8 cellular contexts compared by ENCODE assay signal in the genomic region with DNA sequence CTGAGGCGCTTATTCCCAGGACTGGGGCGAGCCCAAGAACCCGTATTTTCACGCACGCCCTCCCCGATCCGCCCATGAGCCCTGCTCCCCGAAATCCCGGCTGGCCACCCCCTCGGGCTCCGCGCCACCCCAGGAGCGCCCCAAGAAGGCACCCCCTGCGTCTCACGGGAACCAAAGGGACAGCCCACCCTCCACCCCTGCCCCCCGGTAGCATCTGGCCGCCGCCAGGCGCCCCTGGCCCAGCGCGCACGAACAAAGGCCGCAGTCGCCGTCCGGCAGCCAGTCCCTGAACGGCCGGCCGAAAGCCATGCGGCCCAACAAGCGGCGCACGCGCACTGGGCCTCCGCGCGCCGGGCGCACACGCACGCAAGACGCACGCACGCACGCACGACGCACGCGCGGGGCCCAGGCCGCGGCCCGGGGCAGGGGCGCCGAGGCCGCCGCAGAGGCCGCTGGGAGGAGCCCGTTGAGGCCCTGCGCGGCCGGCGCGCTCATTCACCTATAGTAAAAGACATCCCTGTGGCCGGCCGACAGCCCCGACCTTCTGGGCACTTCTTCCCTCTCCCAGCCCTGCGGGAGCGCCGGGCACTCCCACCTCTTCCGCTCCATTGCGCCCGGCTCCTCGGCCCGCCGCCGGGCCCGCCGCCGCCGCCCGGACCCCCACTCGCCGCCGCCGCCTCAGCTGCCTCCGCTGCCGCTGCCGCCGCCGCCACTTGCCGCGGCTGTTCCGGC. TPM values are rescaled to one million over a fixed set of nuclear protein-coding genes. Genes with fewer than 3 reads are reported as not detected.
DNase-seq lines count a peak whose midpoint lies in the region; ATAC-seq lines count a peak whose summit lies in the region.

No MANE protein-coding gene starts in this region.

- peak overlapping the region; percentile 89 for H3K4me3 ChIP-seq in Karpas-422 (ENCODE audit: low read length)

- H3K9me3 Mint-ChIP-seq in activated naive CD4-positive, alpha-beta T cell treated with anti-CD3 and anti-CD28 coated beads, Interleukin-2, amount 10 ng/mL, durations not matched to agents 7 days and 5 days = no peaks in the 10 kb centered on the region

- H3K9me3 ChIP-seq in Karpas-422 (ENCODE audit: low read length) = no peaks in the 10 kb centered on the region

- CTCF ChIA-PET in activated naive CD4-positive, alpha-beta T cell treated with anti-CD3 and anti-CD28 coated beads, Interleukin-2, amount 10 ng/mL, durations not matched to agents 7 days and 5 days (lab: Charles Lee) = interaction anchor here (1.5 to 1.9 kb wide), 3 partner anchors 10 to 80 kb away, joined by 4 to 7 read pairs (median 7); no protein-coding TSS in a partner anchor

- H3K79me2 ChIP-seq in Karpas-422 (ENCODE audit: low read length) = peaks cover 46% of the 10 kb centered on the region

- peaks cover 5% of the 10 kb centered on the region; the same call in 1 of the 2 replicates for H3K36me3 ChIP-seq in Karpas-422 (ENCODE audit: insufficient read depth, low read length)

- peaks cover 11% of the 10 kb centered on the region for H4K20me1 ChIP-seq in Karpas-422 (ENCODE audit: insufficient read depth, low read depth, low read length)

- H3K36me3 Mint-ChIP-seq in activated naive CD4-positive, alpha-beta T cell treated with anti-CD3 and anti-CD28 coated beads, Interleukin-2, amount 10 ng/mL, durations not matched to agents 7 days and 5 days = peaks cover 8% of the 10 kb centered on the region

- H3K9me2 ChIP-seq in Karpas-422 (replicated peaks; ENCODE audit: insufficient read depth, low read length) = no peaks in the 10 kb centered on the region

- H3K27ac Mint-ChIP-seq in activated naive CD4-positive, alpha-beta T cell treated with anti-CD3 and anti-CD28 coated beads, Interleukin-2, amount 10 ng/mL, durations not matched to agents 7 days and 5 days = peak overlapping the region; percentile 89

- no peaks in the 10 kb centered on the region for H3K27me3 ChIP-seq in Karpas-422 (ENCODE audit: low read length)

- H3K4me1 Mint-ChIP-seq in activated naive CD4-positive, alpha-beta T cell treated with anti-CD3 and anti-CD28 coated beads, Interleukin-2, amount 10 ng/mL, durations not matched to agents 7 days and 5 days = peaks cover 23% of the 10 kb centered on the region

- DNase-seq in ELR (ENCODE audit: low read depth) (peak; percentile 92), Karpas-422 (peak; percentile 96), SHP77 (lab: John Stamatoyannopoulos, UW) (peak; percentile 84 to 87), germinal center (ENCODE audit: low spot score) (peak; percentile 95), occipital lobe (lab: John Stamatoyannopoulos, UW) (peak; percentile 72), superior temporal gyrus (ENCODE audit: extremely low spot score) (peak; percentile 88)
- DNase-seq in activated naive CD4-positive, alpha-beta T cell treated with anti-CD3 and anti-CD28 coated beads, Interleukin-2, amount 10 ng/mL, durations not matched to agents 7 days and 5 days = peak; percentile 85

- no peak overlapping the region for H2AFZ ChIP-seq in Karpas-422 (ENCODE audit: low read length)

- H3K4me3 Mint-ChIP-seq in activated naive CD4-positive, alpha-beta T cell treated with anti-CD3 and anti-CD28 coated beads, Interleukin-2, amount 10 ng/mL, durations not matched to agents 7 days and 5 days = peak overlapping the region; percentile 80

- peak overlapping the region; percentile 100 for H3K9ac ChIP-seq in Karpas-422 (ENCODE audit: low read length)

- H3K27me3 Mint-ChIP-seq in activated naive CD4-positive, alpha-beta T cell treated with anti-CD3 and anti-CD28 coated beads, Interleukin-2, amount 10 ng/mL, durations not matched to agents 7 days and 5 days = no peaks in the 10 kb centered on the region

- H3K27ac ChIP-seq in Karpas-422 (ENCODE audit: low read length) = peak overlapping the region; percentile 95

- H3K4me2 ChIP-seq in Karpas-422 (ENCODE audit: low read depth, low read length, poor library complexity, severe bottlenecking) = peak overlapping the region; percentile 88

- ATAC-seq in GM21825 (IDR thresholded peaks at IDR 0.05; ENCODE audit: unreplicated experiment) = peak; percentile 64

- H3K4me1 ChIP-seq in Karpas-422 (ENCODE audit: low read length) = peaks cover 20% of the 10 kb centered on the region

RNA-seq across cellular contexts. Expression of a gene that starts 0.5 kb away (rescaled TPM):
- 42.2 and 124 TPM in 2 replicates for total RNA-seq in Karpas-422 (2014; rRNA removed; shearing (Covaris generic); ENCODE audit: low replicate concordance)
- 54.7 TPM for total RNA-seq in occipital lobe

RNA-seq across cellular contexts. Expression of a gene that starts 13.1 kb away (rescaled TPM):
- 106 and 170 TPM in 2 replicates for total RNA-seq in Karpas-422 (2014; rRNA removed; shearing (Covaris generic); ENCODE audit: low replicate concordance)
- total RNA-seq in occipital lobe = 39.6 TPM

RNA-seq across cellular contexts. Expression of a gene that starts 24.1 kb away (rescaled TPM):
- total RNA-seq in Karpas-422 (2014; rRNA removed; shearing (Covaris generic); ENCODE audit: low replicate concordance) = 5.6 and 13.5 TPM in 2 replicates
- total RNA-seq in occipital lobe = 58.5 TPM

Comparison
In these comparisons a context has a peak if more than half of its experiments do, and no peak if none do; other contexts are left out.
1. Peak in every context shown above with its lines: DNase-seq, ATAC-seq, H3K4me3 ChIP-seq and H3K27ac ChIP-seq.